ENCODE assay signal across 33 cellular contexts in genomic region chr16:79808731-79809130, GRCh38.
"Had no signal": no experiment of that assay in that cellular context is flagged by ENCODE, and none has a peak within 500 bp of the region (broad histone marks: within the 10 kb centered on the region; RNA-seq: fewer than 3 reads in every experiment).

No MANE protein-coding gene starts in this region.

- H3K36me3 ChIP-seq: adrenal gland, breast epithelium, Peyer's patch, SJSA1 had no signal

- H3K36me3 Mint-ChIP-seq: activated naive CD4-positive, alpha-beta T cell treated with anti-CD3 and anti-CD28 coated beads, Interleukin-2, amount 50 U/mL, for 72 hours had no signal

- ATAC-seq: activated CD4-positive, alpha-beta T cell treated with anti-CD3 and anti-CD28 coated beads for 36 hours; activated CD4-positive, CD25-positive, alpha-beta regulatory T cell treated with anti-CD3 and anti-CD28 coated beads, Interleukin-2, amount 50 U/mL, for 24 hours; activated CD8-positive, alpha-beta T cell treated with anti-CD3 and anti-CD28 coated beads, Interleukin-2, amount 10 ng/mL, durations not matched to agents 7 days and 5 days; activated naive CD4-positive, alpha-beta T cell treated with anti-CD3 and anti-CD28 coated beads, Interleukin-2, amount 50 U/mL, for 72 hours; body of pancreas; K562; PC-3; WTC11 had no signal

- H3K4me3 Mint-ChIP-seq: activated CD4-positive, alpha-beta T cell treated with anti-CD3 and anti-CD28 coated beads for 36 hours; activated CD4-positive, alpha-beta T cell treated with anti-CD3 and anti-CD28 coated beads, Interleukin-2, amount 10 ng/mL, durations not matched to agents 7 days and 5 days; activated CD8-positive, alpha-beta T cell treated with anti-CD3 and anti-CD28 coated beads, Interleukin-2, amount 10 ng/mL, durations not matched to agents 7 days and 5 days; activated naive CD4-positive, alpha-beta T cell treated with anti-CD3 and anti-CD28 coated beads for 36 hours; activated T-cell treated with anti-CD3 and anti-CD28 coated beads, Interleukin-2, amount 50 U/mL, for 24 hours; T-helper 1 cell treated with Interleukin-12 subunit alpha and Interleukin-12 subunit beta and Interleukin-4 antibody, amounts not matched to agents 30 μg/mL and 1 μg/mL, for 36 hours; T-helper 2 cell treated with Interferon-gamma antibody and Interleukin-4, amounts not matched to agents 5 μg/mL and 100 μg/mL, for 36 hours; WTC11 had no signal

- H3K27ac Mint-ChIP-seq: activated CD4-positive, alpha-beta T cell treated with anti-CD3 and anti-CD28 coated beads for 36 hours; activated CD4-positive, alpha-beta T cell treated with anti-CD3 and anti-CD28 coated beads, Interleukin-2, amount 10 ng/mL, durations not matched to agents 7 days and 5 days; activated CD8-positive, alpha-beta T cell treated with anti-CD3 and anti-CD28 coated beads, Interleukin-2, amount 10 ng/mL, durations not matched to agents 7 days and 5 days; activated naive CD4-positive, alpha-beta T cell treated with anti-CD3 and anti-CD28 coated beads for 36 hours; activated naive CD4-positive, alpha-beta T cell treated with anti-CD3 and anti-CD28 coated beads, Interleukin-2, amount 50 U/mL, for 72 hours; activated T-cell treated with anti-CD3 and anti-CD28 coated beads, Interleukin-2, amount 50 U/mL, for 24 hours; T-helper 2 cell treated with Interferon-gamma antibody and Interleukin-4, amounts not matched to agents 5 μg/mL and 100 μg/mL, for 36 hours; WTC11 had no signal

- H3K9me3 ChIP-seq: adrenal gland, body of pancreas, breast epithelium, Peyer's patch, SJSA1, SK-N-SH had no signal

- H3K27ac ChIP-seq: adrenal gland, body of pancreas, breast epithelium, Peyer's patch, SJSA1 had no signal

- H3K4me1 Mint-ChIP-seq: activated CD4-positive, alpha-beta T cell treated with anti-CD3 and anti-CD28 coated beads for 36 hours; activated CD4-positive, alpha-beta T cell treated with anti-CD3 and anti-CD28 coated beads, Interleukin-2, amount 10 ng/mL, durations not matched to agents 7 days and 5 days had no signal

- H3K4me1 ChIP-seq: adrenal gland, body of pancreas, breast epithelium, Peyer's patch had no signal

- H3K4me3 ChIP-seq: adrenal gland, body of pancreas, breast epithelium, K562, Peyer's patch, SJSA1 had no signal

- H3K9me3 Mint-ChIP-seq: activated CD4-positive, alpha-beta T cell treated with anti-CD3 and anti-CD28 coated beads, Interleukin-2, amount 10 ng/mL, durations not matched to agents 7 days and 5 days; activated naive CD4-positive, alpha-beta T cell treated with anti-CD3 and anti-CD28 coated beads for 36 hours; activated naive CD4-positive, alpha-beta T cell treated with anti-CD3 and anti-CD28 coated beads, Interleukin-2, amount 50 U/mL, for 72 hours; activated T-cell treated with anti-CD3 and anti-CD28 coated beads, Interleukin-2, amount 50 U/mL, for 24 hours had no signal

- DNase-seq: activated CD4-positive, alpha-beta T cell treated with anti-CD3 and anti-CD28 coated beads for 36 hours; activated CD4-positive, alpha-beta T cell treated with anti-CD3 and anti-CD28 coated beads, Interleukin-2, amount 10 ng/mL, durations not matched to agents 7 days and 5 days; activated CD4-positive, alpha-beta T cell treated with anti-CD3 and anti-CD28 coated beads, Interleukin-2, amount 50 U/mL, for 48 hours; activated CD8-positive, alpha-beta T cell treated with anti-CD3 and anti-CD28 coated beads, Interleukin-2, amount 10 ng/mL, durations not matched to agents 7 days and 5 days; activated gamma-delta T cell treated with Interleukin-2 at 50 U/mL for 16 hours; activated naive CD4-positive, alpha-beta T cell treated with anti-CD3 and anti-CD28 coated beads for 36 hours; activated T-cell treated with anti-CD3 and anti-CD28 coated beads, Interleukin-2, amount 50 U/mL, for 24 hours; adrenal gland; body of pancreas; NCI-H1092 treated with DMSO at 0.1 percent for 48 hours; NCI-H1417; NCI-H146; NCI-H187; NCI-H2029 treated with DMSO at 0.1 percent for 48 hours; NCI-H2107; NCI-H2171; NCI-H510A; NCI-H526; NCI-H748 treated with DMSO at 0.1 percent for 48 hours; NK-92 treated with Interleukin-12 subunit alpha and Interleukin-12 subunit beta, amount 100 ng/mL, for 24 hours; PC-3; Peyer's patch; RPMI8226; SHP77 treated with DMSO at 0.1 percent for 48 hours; SK-N-SH had no signal

- H3K27me3 ChIP-seq: adrenal gland, body of pancreas, breast epithelium, Peyer's patch, SJSA1 had no signal
